Comparison of ENCODE assay signal across 21 cellular contexts in genomic region chr3:10915395-10915794, GRCh38.
"Had no signal": no experiment of that assay in that cellular context is flagged by ENCODE, and none has a peak within 500 bp of the region (broad histone marks: within the 10 kb centered on the region; RNA-seq: fewer than 3 reads in every experiment).

No MANE protein-coding gene starts in this region.

- H3K27ac Mint-ChIP-seq: IgD-negative memory B cell had no signal

- H3K36me3 ChIP-seq: SJSA1 had no signal

- DNase-seq: Kasumi-1, MM.1S, NCI-H1092 treated with DMSO at 0.1 percent for 48 hours, NCI-H1436, NCI-H1694, NCI-H187 treated with DMSO at 0.1 percent for 48 hours, NCI-H2081, NCI-H2107, NCI-H345, NCI-H446 treated with DMSO at 0.1 percent for 48 hours, NCI-H510A treated with DMSO at 0.1 percent for 48 hours, NCI-H526, Right ventricle myocardium superior, RPMI8226, SIG-M5 had no signal

- ATAC-seq: K562 had no signal

- H3K4me2 ChIP-seq: KMS-11 had no signal

- H3K4me3 Mint-ChIP-seq: IgD-negative memory B cell had no signal

- H3K27me3 ChIP-seq: SJSA1 had no signal

- H3K27ac ChIP-seq: HL-60, KMS-11, SJSA1, SK-N-MC had no signal

- H3K9me3 ChIP-seq: SJSA1 had no signal

- H3K4me3 ChIP-seq: K562, SJSA1, SK-N-MC had no signal

- H3K9ac ChIP-seq: KMS-11 had no signal
